In the genomic region with DNA sequence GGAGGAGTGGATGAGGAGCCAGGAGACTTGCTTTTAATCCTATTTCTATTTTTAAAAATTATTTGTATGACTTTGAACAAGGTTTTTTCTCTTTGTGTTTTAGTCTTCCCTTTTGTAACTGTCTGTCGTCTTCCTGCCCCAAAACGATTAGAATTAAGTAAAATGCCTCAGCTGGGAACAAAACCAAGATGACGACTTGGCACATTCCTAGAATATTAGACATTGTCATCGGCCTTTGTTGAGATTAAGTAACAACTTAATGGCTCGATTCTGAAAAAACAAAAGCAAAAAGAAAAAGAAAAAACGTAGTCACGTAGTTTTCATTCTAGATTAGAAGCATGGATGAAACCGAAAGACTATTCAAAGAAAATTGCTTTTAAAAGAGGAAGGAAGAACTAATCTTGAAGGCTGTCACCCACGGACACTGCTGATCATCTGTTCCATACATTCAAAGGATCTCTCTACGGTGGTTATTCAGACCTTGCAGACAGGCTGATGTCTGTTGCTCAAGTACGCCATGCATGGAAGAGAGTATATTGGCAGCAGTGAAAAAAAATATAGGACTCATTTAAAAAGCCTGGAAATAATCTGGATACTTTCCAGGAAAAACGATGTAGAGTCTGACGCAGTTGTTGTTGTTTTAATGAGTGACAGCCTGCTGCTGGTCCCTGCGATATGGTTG, we compare ENCODE assay signal across 7 cellular contexts.
A peak's percentile ranks its signal among the peaks of the same experiment; 100 is the strongest.
DNase-seq lines count a peak whose midpoint lies in the region; ATAC-seq and TF ChIP-seq lines count a peak whose summit lies in the region.

No MANE protein-coding gene starts in this region.

- no peak overlapping the region for H3K9ac ChIP-seq in OCI-LY3 (ENCODE audit: low read length)

- TF ChIP-seq CTCF in OCI-LY3 (IDR thresholded peaks at IDR 0.05; ENCODE audit: low read depth, low read length): no peak

- no peaks in the 10 kb centered on the region for H3K79me2 ChIP-seq in OCI-LY3 (ENCODE audit: low read length)

- H3K4me1 ChIP-seq in OCI-LY3 (ENCODE audit: low read length): peaks cover 12% of the 10 kb centered on the region

- no peak overlapping the region for H3K27ac ChIP-seq in OCI-LY3 (ENCODE audit: low read length)
- no peak overlapping the region for H3K27ac ChIP-seq in substantia nigra (ENCODE audit: low read depth, low read length, poor library complexity, severe bottlenecking)

- no peaks in the 10 kb centered on the region for H3K36me3 ChIP-seq in OCI-LY3 (replicated peaks; ENCODE audit: low read depth, low read length)

- H2AFZ ChIP-seq in OCI-LY3 (ENCODE audit: low read depth, low read length): no peak overlapping the region

- H4K20me1 ChIP-seq in OCI-LY3 (ENCODE audit: insufficient read depth, low read length): no peaks in the 10 kb centered on the region; the same call in 1 of the 2 replicates

- peaks cover 57% of the 10 kb centered on the region for H3K27me3 ChIP-seq in OCI-LY3 (ENCODE audit: low read depth, low read length)

- H3K9me3 ChIP-seq in OCI-LY3 (ENCODE audit: insufficient read depth, low read length): no peaks in the 10 kb centered on the region

- H3K4me2 ChIP-seq in OCI-LY3 (ENCODE audit: low read length): peak overlapping the region; percentile 82

- peak; percentile 56 for DNase-seq in fibroblast of gingiva (ENCODE audit: low read depth)
- no peak for DNase-seq in NCI-H187 (lab: John Stamatoyannopoulos, UW)
- no peak for DNase-seq in substantia nigra (lab: John Stamatoyannopoulos, UW)
- DNase-seq in NCI-H1105 treated with DMSO at 0.1 percent for 48 hours (lab: John Stamatoyannopoulos, UW): no peak

- ATAC-seq in GM18870 (IDR thresholded peaks at IDR 0.05; ENCODE audit: unreplicated experiment) (peak; percentile 78), HG02678 (IDR thresholded peaks at IDR 0.05; ENCODE audit: unreplicated experiment) (peak; percentile 85)

- peak overlapping the region; percentile 69 for H3K4me3 ChIP-seq in OCI-LY3 (ENCODE audit: low read length)
